Comparison of ENCODE assay signal across 1 cellular context in genomic region chr12:56645717-56646446, GRCh38.
TF ChIP-seq lines count a peak whose summit lies in the region.

TSS of gene ATP5F1B (minus strand) at chr12:56645984. CDS start at chr12:56645963, 21 bp downstream.

TF ChIP-seq in K562, 482 proteins besides CTCF, POLR2A, EP300 and RAD21 (continued from another document and continues in another):
- TF ChIP-seq, protein P1, sequence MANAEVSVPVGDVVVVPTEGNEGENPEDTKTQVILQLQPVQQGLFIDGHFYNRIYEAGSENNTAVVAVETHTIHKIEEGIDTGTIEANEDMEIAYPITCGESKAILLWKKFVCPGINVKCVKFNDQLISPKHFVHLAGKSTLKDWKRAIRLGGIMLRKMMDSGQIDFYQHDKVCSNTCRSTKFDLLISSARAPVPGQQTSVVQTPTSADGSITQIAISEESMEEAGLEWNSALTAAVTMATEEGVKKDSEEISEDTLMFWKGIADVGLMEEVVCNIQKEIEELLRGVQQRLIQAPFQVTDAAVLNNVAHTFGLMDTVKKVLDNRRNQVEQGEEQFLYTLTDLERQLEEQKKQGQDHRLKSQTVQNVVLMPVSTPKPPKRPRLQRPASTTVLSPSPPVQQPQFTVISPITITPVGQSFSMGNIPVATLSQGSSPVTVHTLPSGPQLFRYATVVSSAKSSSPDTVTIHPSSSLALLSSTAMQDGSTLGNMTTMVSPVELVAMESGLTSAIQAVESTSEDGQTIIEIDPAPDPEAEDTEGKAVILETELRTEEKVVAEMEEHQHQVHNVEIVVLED (CRISPR knock-in tag; IDR thresholded peaks at IDR 0.05) = no peak
- no peak; the same call in 1 of the 2 replicates for TF ChIP-seq ZNF24 (IDR thresholded peaks at IDR 0.05)
- peak in 1 of 2 experiments; percentile 42; a peak in 2 of 4 replicates for TF ChIP-seq TEAD1 (CRISPR knock-in tag; IDR thresholded peaks at IDR 0.05)
- no peak for TF ChIP-seq HDAC8 (tag; IDR thresholded peaks at IDR 0.05)
- TF ChIP-seq POLR2B (IDR thresholded peaks at IDR 0.05; ENCODE audit: low read depth, partially characterized antibody) = peak; percentile 99
- peak; percentile 70 for TF ChIP-seq MAX (CRISPR knock-in tag; IDR thresholded peaks at IDR 0.05)
- TF ChIP-seq RHOXF2B (CRISPR knock-in tag; conservative IDR thresholded peaks at IDR 0.05) = no peak
- TF ChIP-seq HDAC2 (IDR thresholded peaks at IDR 0.05) = no peak
- no peak for TF ChIP-seq HNRNPH1 (optimal IDR thresholded peaks at IDR 0.05; ENCODE audit: low read depth, low read length)
- TF ChIP-seq VEZF1 (CRISPR knock-in tag; IDR thresholded peaks at IDR 0.05) = peak; percentile 30; the same call in 1 of the 2 replicates
- TF ChIP-seq IRF9 (tag; IDR thresholded peaks at IDR 0.05) = no peak
- TF ChIP-seq CUX1 (CRISPR knock-in tag; IDR thresholded peaks at IDR 0.05) = no peak
- TF ChIP-seq ZNF507 (tag; conservative IDR thresholded peaks at IDR 0.05) = no peak
- TF ChIP-seq ZNF217 (CRISPR knock-in tag; IDR thresholded peaks at IDR 0.05) = 0 out of 2 replicates have a peak, but pooled peaks have one; percentile 20
- no peak for TF ChIP-seq CBX5 (IDR thresholded peaks at IDR 0.05; ENCODE audit: borderline replicate concordance, low read depth)
- no peak for TF ChIP-seq PRMT5 (CRISPR knock-in tag; IDR thresholded peaks at IDR 0.05)
- TF ChIP-seq SMARCC2 (IDR thresholded peaks at IDR 0.05; ENCODE audit: low read depth) = no peak
- TF ChIP-seq CREB5 (CRISPR knock-in tag; IDR thresholded peaks at IDR 0.05) = no peak
- no peak for TF ChIP-seq ZNF3 (CRISPR knock-in tag; IDR thresholded peaks at IDR 0.05)
- no peak for TF ChIP-seq ELK1 (CRISPR knock-in tag; IDR thresholded peaks at IDR 0.05)
- TF ChIP-seq ARID4B (CRISPR knock-in tag; IDR thresholded peaks at IDR 0.05) = peak; percentile 94
- TF ChIP-seq GTF2F1 (IDR thresholded peaks at IDR 0.05; ENCODE audit: low read depth, low read length) = peak; percentile 78
- 0 out of 2 replicates have a peak, but pooled peaks have one; percentile 11 for TF ChIP-seq SOX6 (IDR thresholded peaks at IDR 0.05)
- peak; percentile 97 for TF ChIP-seq TAF9B (IDR thresholded peaks at IDR 0.05; ENCODE audit: partially characterized antibody)
- no peak for TF ChIP-seq XRCC3 (IDR thresholded peaks at IDR 0.05)
- no peak for TF ChIP-seq PHF21A (IDR thresholded peaks at IDR 0.05; ENCODE audit: borderline replicate concordance, low read depth)
- TF ChIP-seq ZNF431 (CRISPR knock-in tag; IDR thresholded peaks at IDR 0.05) = peak; percentile 68; the same call in 1 of the 2 replicates
- no peak; the same call in 1 of the 2 replicates for TF ChIP-seq ZBTB1 (CRISPR knock-in tag; IDR thresholded peaks at IDR 0.05; ENCODE audit: borderline replicate concordance, low read depth)
- no peak for TF ChIP-seq ZBTB5 (IDR thresholded peaks at IDR 0.05)
- TF ChIP-seq KLF13 (tag; IDR thresholded peaks at IDR 0.05; ENCODE audit: borderline replicate concordance, low read depth) = no peak
- TF ChIP-seq, protein P2, sequence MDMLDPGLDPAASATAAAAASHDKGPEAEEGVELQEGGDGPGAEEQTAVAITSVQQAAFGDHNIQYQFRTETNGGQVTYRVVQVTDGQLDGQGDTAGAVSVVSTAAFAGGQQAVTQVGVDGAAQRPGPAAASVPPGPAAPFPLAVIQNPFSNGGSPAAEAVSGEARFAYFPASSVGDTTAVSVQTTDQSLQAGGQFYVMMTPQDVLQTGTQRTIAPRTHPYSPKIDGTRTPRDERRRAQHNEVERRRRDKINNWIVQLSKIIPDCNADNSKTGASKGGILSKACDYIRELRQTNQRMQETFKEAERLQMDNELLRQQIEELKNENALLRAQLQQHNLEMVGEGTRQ (CRISPR knock-in tag; IDR thresholded peaks at IDR 0.05) = no peak
- no peak for TF ChIP-seq ELF2 (CRISPR knock-in tag; IDR thresholded peaks at IDR 0.05)
- TF ChIP-seq HIVEP1 (CRISPR knock-in tag; IDR thresholded peaks at IDR 0.05) = no peak
- TF ChIP-seq SMARCE1 (IDR thresholded peaks at IDR 0.05) = no peak; the same call in 1 of the 2 replicates
- TF ChIP-seq MCM3 (IDR thresholded peaks at IDR 0.05) = no peak
- no peak for TF ChIP-seq NFE2 (IDR thresholded peaks at IDR 0.05; ENCODE audit: low read depth)
- TF ChIP-seq SMAD2 (IDR thresholded peaks at IDR 0.05; ENCODE audit: low read depth, low read length) = no peak
- TF ChIP-seq ZBTB43 (CRISPR knock-in tag; IDR thresholded peaks at IDR 0.05) = 0 out of 2 replicates have a peak, but pooled peaks have one; percentile 6
- TF ChIP-seq DIDO1 (tag; IDR thresholded peaks at IDR 0.05; ENCODE audit: low read depth) = no peak
